ENCODE assay signal across 8 cellular contexts in the genomic region with DNA sequence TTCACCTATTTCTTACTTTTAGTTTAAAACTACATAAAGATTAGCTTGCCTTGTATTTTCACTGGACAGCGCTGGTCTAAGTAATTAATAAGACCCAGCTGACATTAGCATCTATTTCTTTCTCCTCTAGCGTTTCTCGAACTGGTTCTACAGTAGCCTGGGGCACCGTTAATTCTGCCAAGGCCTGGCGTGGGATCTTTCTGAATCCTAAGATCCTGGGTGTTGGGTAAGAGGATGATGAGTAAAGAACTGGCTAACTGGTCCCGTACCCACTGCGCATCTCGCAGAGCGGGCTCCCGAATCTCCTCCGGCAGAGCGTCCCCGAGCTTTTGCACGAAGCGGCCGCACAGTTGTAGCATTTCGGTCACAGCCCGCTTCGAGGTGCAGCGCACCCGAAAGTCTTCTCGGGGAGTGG. TPM values are rescaled to one million over a fixed set of nuclear protein-coding genes. Genes with fewer than 3 reads are reported as not detected.
A peak's percentile ranks its signal among the peaks of the same experiment; 100 is the strongest.
DNase-seq lines count a peak whose midpoint lies in the region; TF ChIP-seq lines count a peak whose summit lies in the region.

No MANE protein-coding gene starts in this region.

- no peak overlapping the region for H2AK5ac ChIP-seq in H9 (ENCODE audit: insufficient read length, low read length)

- no peaks in the 10 kb centered on the region for H3K27me3 Mint-ChIP-seq in activated CD4-positive, alpha-beta T cell treated with anti-CD3 and anti-CD28 coated beads, Interleukin-2, amount 10 ng/mL, durations not matched to agents 7 days and 5 days
- no peaks in the 10 kb centered on the region for H3K27me3 Mint-ChIP-seq in H9 (ENCODE audit: low read depth)
- H3K27me3 Mint-ChIP-seq in glutamatergic neuron (ENCODE audit: unreplicated experiment): peaks cover 7% of the 10 kb centered on the region

- no peak overlapping the region for H3K18ac ChIP-seq in H9 (ENCODE audit: insufficient read length, low read depth, low read length)

- H3K9me3 Mint-ChIP-seq in activated CD4-positive, alpha-beta T cell treated with anti-CD3 and anti-CD28 coated beads, Interleukin-2, amount 10 ng/mL, durations not matched to agents 7 days and 5 days: peaks cover 3% of the 10 kb centered on the region
- H3K9me3 Mint-ChIP-seq in H9 (no peaks in the 10 kb centered on the region), glutamatergic neuron (ENCODE audit: unreplicated experiment) (peaks cover 4% of the 10 kb centered on the region)

- H3K27me3 ChIP-seq in H9 (ENCODE audit: insufficient read depth, low read length) (no peaks in the 10 kb centered on the region), Loucy (ENCODE audit: insufficient read depth, low read length, poor library complexity, severe bottlenecking) (no peaks in the 10 kb centered on the region), rectal smooth muscle tissue (ENCODE audit: control insufficient read depth, insufficient read depth, low read length) (no peaks in the 10 kb centered on the region)

- TF ChIP-seq CTCF in H9 (conservative IDR thresholded peaks at IDR 0.05): no peak
- TF ChIP-seq CTCF in Loucy (conservative IDR thresholded peaks at IDR 0.05; ENCODE audit: low read length): no peak
- no peak for TF ChIP-seq CTCF in WI38 (IDR thresholded peaks at IDR 0.05; ENCODE audit: low read depth, low read length)
- TF ChIP-seq CTCF in glutamatergic neuron (IDR thresholded peaks at IDR 0.05; ENCODE audit: partially characterized antibody, unreplicated experiment): no peak

- no peaks in the 10 kb centered on the region for H3K9me2 ChIP-seq in Loucy (replicated peaks; ENCODE audit: low read depth, low read length)

- H3T11ph ChIP-seq in H9 (ENCODE audit: low read length): no peak overlapping the region

- H3K14ac ChIP-seq in H9 (ENCODE audit: insufficient read depth, low read length): peak overlapping the region; percentile 73; the same call in 1 of the 2 replicates

- H3K27ac Mint-ChIP-seq in activated CD4-positive, alpha-beta T cell treated with anti-CD3 and anti-CD28 coated beads, Interleukin-2, amount 10 ng/mL, durations not matched to agents 7 days and 5 days: peak overlapping the region; percentile 99
- H3K27ac Mint-ChIP-seq in H9 (peak overlapping the region; percentile 70 to 98 (median 87)), glutamatergic neuron (ENCODE audit: unreplicated experiment) (peak overlapping the region; percentile 99)

- H3K4me2 ChIP-seq in H9 (ENCODE audit: insufficient read depth, insufficient read length, low read length) (peak overlapping the region; percentile 98), Loucy (ENCODE audit: low read depth, low read length, poor library complexity, severe bottlenecking) (peak overlapping the region; percentile 75)

- peaks cover 3% of the 10 kb centered on the region; the same call in 1 of the 2 replicates for H3K36me3 ChIP-seq in Loucy (ENCODE audit: insufficient read depth, low read length)
- no peaks in the 10 kb centered on the region for H3K36me3 ChIP-seq in rectal smooth muscle tissue (ENCODE audit: control insufficient read depth, insufficient read depth, low read length)

- H3K79me1 ChIP-seq in H9 (ENCODE audit: insufficient read depth, low read depth, low read length, poor library complexity, severe bottlenecking): peaks cover 2% of the 10 kb centered on the region

- H3K9ac ChIP-seq in H9 (ENCODE audit: extremely low read depth, insufficient read length, low read length): peak overlapping the region; percentile 83
- H3K9ac ChIP-seq in Loucy (ENCODE audit: low read depth, low read length, poor library complexity, severe bottlenecking): peak overlapping the region; percentile 86
- peak overlapping the region; percentile 96 for H3K9ac ChIP-seq in rectal smooth muscle tissue (ENCODE audit: low read length)

- H4K91ac ChIP-seq in H9 (ENCODE audit: insufficient read length, low read depth, low read length): no peak overlapping the region

- H4K8ac ChIP-seq in H9 (replicated peaks; ENCODE audit: insufficient read length, low read depth, low read length): no peak overlapping the region

- H2BK12ac ChIP-seq in H9 (ENCODE audit: insufficient read length, low read depth, low read length): no peak overlapping the region

- no peaks in the 10 kb centered on the region for H4K20me1 ChIP-seq in H9 (ENCODE audit: control insufficient read depth, insufficient read depth, insufficient read length)
- H4K20me1 ChIP-seq in Loucy (ENCODE audit: insufficient read depth, low read length, poor library complexity, severe bottlenecking): peaks cover 19% of the 10 kb centered on the region

- H3K79me2 ChIP-seq in H9 (ENCODE audit: insufficient read depth, low read length) (peaks cover 2% of the 10 kb centered on the region; the same call in 1 of the 2 replicates), Loucy (ENCODE audit: insufficient read depth, low read length) (peaks cover 64% of the 10 kb centered on the region)

- no peaks in the 10 kb centered on the region for H3K9me3 ChIP-seq in H9 (ENCODE audit: control insufficient read depth, low read depth, low read length)
- no peaks in the 10 kb centered on the region for H3K9me3 ChIP-seq in Loucy (ENCODE audit: insufficient read depth, low read depth, low read length)

- H3K4ac ChIP-seq in H9 (ENCODE audit: low read depth, low read length): no peak overlapping the region

- no peak overlapping the region for H2BK15ac ChIP-seq in H9 (ENCODE audit: low read depth, low read length)

- H2AFZ ChIP-seq in H9 (ENCODE audit: low read length): no peak overlapping the region
- peak overlapping the region; percentile 79 for H2AFZ ChIP-seq in Loucy (ENCODE audit: low read length)

- H4K5ac ChIP-seq in H9 (ENCODE audit: insufficient read length, low read depth, low read length): no peak overlapping the region

- H3K4me3 ChIP-seq in Loucy (ENCODE audit: low read length, poor library complexity, severe bottlenecking) (peak overlapping the region; percentile 94), WI38 (ENCODE audit: low read depth, low read length) (peak overlapping the region; percentile 71), rectal smooth muscle tissue (ENCODE audit: low read length) (peak overlapping the region; percentile 93)

- no peak overlapping the region for H2BK5ac ChIP-seq in H9 (ENCODE audit: insufficient read length, low read length)

- CTCF ChIA-PET in activated CD4-positive, alpha-beta T cell treated with anti-CD3 and anti-CD28 coated beads, Interleukin-2, amount 10 ng/mL, durations not matched to agents 7 days and 5 days (lab: Charles Lee): interaction anchor here (0.6 to 1.4 kb wide), 8 partner anchors 29 to 335 kb away, joined by 3 to 7 read pairs (median 3); no protein-coding TSS in a partner anchor

- POLR2A ChIA-PET in activated CD4-positive, alpha-beta T cell treated with anti-CD3 and anti-CD28 coated beads, Interleukin-2, amount 10 ng/mL, durations not matched to agents 7 days and 5 days (lab: Charles Lee): interaction anchor here (0.7 to 0.8 kb wide), 2 partner anchors 66 to 120 kb away, joined by 3 to 4 read pairs; no protein-coding TSS in a partner anchor

- no CpG with 5 or more reads among the region's 22 CpGs for WGBS in H9 (ENCODE audit: extremely low coverage, insufficient read length, low lambda C conversion rate)

- H3K4me1 ChIP-seq in H9 (ENCODE audit: insufficient read depth, low read length): no peaks in the 10 kb centered on the region; the same call in 1 of the 2 replicates
- H3K4me1 ChIP-seq in Loucy (ENCODE audit: insufficient read depth, low read length, poor library complexity, severe bottlenecking): peaks cover 49% of the 10 kb centered on the region
- H3K4me1 ChIP-seq in rectal smooth muscle tissue (ENCODE audit: control insufficient read depth, insufficient read depth, low read length): peaks cover 2% of the 10 kb centered on the region

- H3K36me3 Mint-ChIP-seq in activated CD4-positive, alpha-beta T cell treated with anti-CD3 and anti-CD28 coated beads, Interleukin-2, amount 10 ng/mL, durations not matched to agents 7 days and 5 days (ENCODE audit: low read depth): peaks cover 28% of the 10 kb centered on the region
- H3K36me3 Mint-ChIP-seq in H9 (ENCODE audit: insufficient read depth in 1 of 3, low read depth in 3 of 3): peaks cover 7 to 22% (median 13%) of the 10 kb centered on the region in 3 experiments
- no peaks in the 10 kb centered on the region for H3K36me3 Mint-ChIP-seq in glutamatergic neuron (ENCODE audit: unreplicated experiment)

- H3K4me3 Mint-ChIP-seq in activated CD4-positive, alpha-beta T cell treated with anti-CD3 and anti-CD28 coated beads, Interleukin-2, amount 10 ng/mL, durations not matched to agents 7 days and 5 days: peak overlapping the region; percentile 99
- H3K4me3 Mint-ChIP-seq in H9: peak overlapping the region; percentile 90 to 98
- H3K4me3 Mint-ChIP-seq in glutamatergic neuron (ENCODE audit: unreplicated experiment): peak overlapping the region; percentile 100

- H3F3A ChIP-seq in Loucy (ENCODE audit: low read depth): no peaks in the 10 kb centered on the region

- H3K27ac ChIP-seq in H9 (ENCODE audit: insufficient read length, low read depth, low read length) (no peak overlapping the region), rectal smooth muscle tissue (ENCODE audit: low read depth, low read length) (peak overlapping the region; percentile 96)

- DNase-seq in activated CD4-positive, alpha-beta T cell treated with anti-CD3 and anti-CD28 coated beads, Interleukin-2, amount 10 ng/mL, durations not matched to agents 7 days and 5 days: no peak
- DNase-seq in activated CD4-positive, alpha-beta T cell treated with anti-CD3 and anti-CD28 coated beads, Interleukin-2, amount 50 U/mL, for 4 hours: no peak
- DNase-seq in H9 (no peak), glutamatergic neuron (no peak), iPS-NIHi11 (ENCODE audit: low spot score) (no peak)

- peaks cover 41% of the 10 kb centered on the region for H3K4me1 Mint-ChIP-seq in activated CD4-positive, alpha-beta T cell treated with anti-CD3 and anti-CD28 coated beads, Interleukin-2, amount 10 ng/mL, durations not matched to agents 7 days and 5 days
- peaks cover 12 to 18% of the 10 kb centered on the region in 2 experiments for H3K4me1 Mint-ChIP-seq in H9
- peaks cover 6% of the 10 kb centered on the region for H3K4me1 Mint-ChIP-seq in glutamatergic neuron (ENCODE audit: low read depth, unreplicated experiment)

- no peak overlapping the region for H3K56ac ChIP-seq in H9 (ENCODE audit: insufficient read length, low read depth, low read length)

- no peak overlapping the region for H2BK20ac ChIP-seq in H9 (ENCODE audit: low read depth, low read length, poor library complexity, severe bottlenecking)

- H3K23me2 ChIP-seq in H9 (ENCODE audit: insufficient read length, low read depth, low read length, poor library complexity, severe bottlenecking): peaks cover 7% of the 10 kb centered on the region

- H3K23ac ChIP-seq in H9 (ENCODE audit: insufficient read length, low read depth, low read length): no peak overlapping the region

- no peak overlapping the region for H2BK120ac ChIP-seq in H9 (ENCODE audit: low read depth, low read length, poor library complexity, severe bottlenecking)

RNA-seq across cellular contexts. Expression of gene NSL1, which starts 0.3 kb away (rescaled TPM):
- total RNA-seq in activated CD4-positive, alpha-beta T cell treated with anti-CD3 and anti-CD28 coated beads, Interleukin-2, amount 10 ng/mL, durations not matched to agents 7 days and 5 days: 10 to 100 TPM; 42.8 to 46.0 TPM
- 48.3 and 49.3 TPM in 2 replicates for total RNA-seq in H9 (2021)
- total RNA-seq in glutamatergic neuron (ENCODE audit: unreplicated experiment): 35.0 TPM

RNA-seq across cellular contexts. Expression of gene TATDN3, which starts 0.4 kb away (rescaled TPM):
- 10 to 100 TPM; 15.3 to 17.4 TPM for total RNA-seq in activated CD4-positive, alpha-beta T cell treated with anti-CD3 and anti-CD28 coated beads, Interleukin-2, amount 10 ng/mL, durations not matched to agents 7 days and 5 days
- total RNA-seq in H9 (2021) (13.8 and 14.2 TPM in 2 replicates), glutamatergic neuron (ENCODE audit: unreplicated experiment) (15.8 TPM)

RNA-seq across cellular contexts. Expression of gene SPATA45, which starts 56.2 kb away (rescaled TPM):
- total RNA-seq in activated CD4-positive, alpha-beta T cell treated with anti-CD3 and anti-CD28 coated beads, Interleukin-2, amount 10 ng/mL, durations not matched to agents 7 days and 5 days: under 1 TPM in 1 of 2 experiments, not detected in 1; 0.45 TPM
- total RNA-seq in H9 (2021): 0.66 and 0.68 TPM in 2 replicates
- not detected for total RNA-seq in glutamatergic neuron (ENCODE audit: unreplicated experiment)
